1 cellular context compared by ENCODE assay signal in the genomic region with DNA sequence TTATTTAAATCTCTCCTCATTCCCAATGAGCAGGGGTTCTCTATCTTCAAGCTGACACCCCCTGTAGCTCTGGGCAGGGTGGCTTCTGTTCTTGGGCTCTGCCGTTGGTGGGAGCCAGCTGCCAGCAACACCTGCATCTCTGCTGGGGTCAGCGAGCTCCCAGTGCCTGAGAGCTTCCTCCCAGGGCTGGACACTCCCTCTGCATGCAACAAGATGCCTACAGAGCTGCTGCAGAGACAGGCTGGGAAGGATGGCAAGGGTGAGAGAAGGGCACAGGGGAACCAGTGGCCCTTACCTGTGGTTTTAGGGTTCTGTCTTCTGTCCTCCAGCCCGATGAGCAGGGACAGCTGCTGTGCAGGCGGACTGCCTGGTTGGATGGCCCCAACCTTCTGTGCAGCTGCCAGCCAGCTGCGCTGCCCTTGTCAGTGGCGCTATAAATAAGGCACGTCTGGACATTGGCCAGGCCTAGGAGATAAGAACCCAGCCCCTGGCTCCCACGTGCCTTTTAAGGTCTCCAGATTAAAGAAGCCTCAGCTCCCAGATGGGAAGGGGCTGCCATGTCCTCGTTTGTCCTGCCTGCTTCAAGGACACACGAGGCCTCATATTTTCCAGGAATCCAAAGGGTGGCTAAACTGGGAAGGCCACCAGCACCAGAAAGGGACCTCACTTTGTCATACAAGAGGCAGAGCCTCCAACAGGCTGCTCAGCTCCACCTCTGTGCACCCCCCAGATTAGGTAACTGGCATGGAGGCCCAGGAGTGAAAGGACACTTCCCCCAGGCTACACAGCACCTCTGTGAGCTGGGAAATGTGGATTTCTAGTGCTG.
TF ChIP-seq lines count a peak whose summit lies in the region.

No MANE protein-coding gene starts in this region.

TF ChIP-seq in GM23338, 12 proteins besides CTCF, POLR2A, EP300 and RAD21 (continued from another document):
- TF ChIP-seq ZNF462 (CRISPR knock-in tag; IDR thresholded peaks at IDR 0.05), result no peak
- no peak for TF ChIP-seq CREB1 (CRISPR knock-in tag; IDR thresholded peaks at IDR 0.05; ENCODE audit: low read depth)
